In genomic region chr2:29272311-29272710, GRCh38 we compare ENCODE assay signal across 21 cellular contexts.
"Had no signal": no experiment of that assay in that cellular context is flagged by ENCODE, and none has a peak within 500 bp of the region (broad histone marks: within the 10 kb centered on the region; RNA-seq: fewer than 3 reads in every experiment).

No MANE protein-coding gene starts in this region.

- H3K4me2 ChIP-seq: neural progenitor cell had no signal

- DNase-seq: foreskin melanocyte; head of caudate nucleus; hippocampal formation; left lung; lower lobe of right lung; midbrain; occipital lobe; pancreas; right cardiac atrium; spleen; stimulated activated CD4-positive, alpha-beta T cell treated with anti-CD3 and anti-CD28 coated beads, Interleukin-15, amount 100 ng/mL, for 24 hours; stimulated activated CD4-positive, alpha-beta T cell treated with anti-CD3 and anti-CD28 coated beads, Interleukin-1b, Interleukin-23, amount 100 ng/mL, for 48 hours; stimulated activated CD4-positive, alpha-beta T cell treated with anti-CD3 and anti-CD28 coated beads, Interleukin-4, amount 100 ng/mL, for 24 hours had no signal

- H3K9ac ChIP-seq: neural progenitor cell had no signal

- H2AFZ ChIP-seq: neural progenitor cell had no signal

- H3K36me3 ChIP-seq: left lung, lower lobe of right lung, neural progenitor cell, pancreas, spleen, tibial artery, upper lobe of right lung, vagina had no signal

- H3K9me3 ChIP-seq: left lung, lower lobe of right lung, pancreas, spleen, tibial artery, upper lobe of right lung, vagina had no signal

- H3K4me3 ChIP-seq: left lung, lower lobe of right lung, neural progenitor cell, pancreas, spleen, tibial artery, upper lobe of right lung, vagina had no signal

- H3K27me3 ChIP-seq: left lung, neural progenitor cell, pancreas, upper lobe of right lung, vagina had no signal

- FAIRE-seq: endothelial cell of umbilical vein, islet of Langerhans, pancreas had no signal

- H3K27ac ChIP-seq: left lung, lower lobe of right lung, neural progenitor cell, pancreas, spleen, tibial artery, upper lobe of right lung, vagina had no signal

- H3K4me1 ChIP-seq: left lung, lower lobe of right lung, pancreas, spleen, tibial artery, upper lobe of right lung, vagina had no signal

- ATAC-seq: left lung; lower lobe of right lung; natural killer cell treated with Interleukin-12 subunit alpha and Interleukin-12 subunit beta and Interleukin-15 and Interleukin-18, amount 100 ng/mL, for 72 hours; pancreas; right cardiac atrium; stimulated activated memory B cell treated with anti-CD40 and anti-IgM and Interleukin-4, amounts not matched to agents 10 μg/mL and 1 μg/mL and 100 μg/mL, for 72 hours; upper lobe of right lung had no signal
